31 cellular contexts compared by ENCODE assay signal in the genomic region with DNA sequence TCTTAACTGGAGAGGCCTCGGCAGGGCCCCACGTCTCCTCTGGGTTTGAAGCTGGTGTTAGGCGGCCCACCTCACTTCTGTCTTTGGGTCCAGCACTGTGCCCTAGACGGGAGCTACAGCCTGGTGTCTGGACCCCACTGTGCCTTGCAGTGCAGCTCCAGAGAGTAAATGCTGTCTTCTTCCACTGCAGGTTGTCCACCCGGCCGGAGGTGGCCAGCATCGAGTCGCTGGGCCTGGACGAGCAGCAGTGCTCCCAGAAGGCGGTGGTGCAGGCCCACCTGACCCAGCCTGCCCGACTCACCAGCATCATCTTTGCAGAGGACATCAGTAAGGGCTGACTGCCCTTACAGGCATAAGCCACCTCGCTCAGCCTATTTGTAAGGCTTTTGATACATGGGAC.
"Had no signal": no experiment of that assay in that cellular context is flagged by ENCODE, and none has a peak within 500 bp of the region (broad histone marks: within the 10 kb centered on the region; RNA-seq: fewer than 3 reads in every experiment).

No MANE protein-coding gene starts in this region.

- H3K9me3 ChIP-seq: MG63 had no signal

- H3K36me3 ChIP-seq: MG63 had no signal

- H3K27me3 ChIP-seq: MG63 had no signal

- H3K4me3 ChIP-seq: MG63 had no signal

- DNase-seq: Karpas-422, Kasumi-1, MG63, MM.1S, MV-4-11, NCI-H1048, NCI-H1092 treated with DMSO at 0.1 percent for 48 hours, NCI-H1105, NCI-H1105 treated with DMSO at 0.1 percent for 48 hours, NCI-H1417 treated with DMSO at 0.1 percent for 48 hours, NCI-H1436, NCI-H1436 treated with DMSO at 0.1 percent for 48 hours, NCI-H1694, NCI-H1694 treated with DMSO at 0.1 percent for 48 hours, NCI-H187, NCI-H187 treated with DMSO at 0.1 percent for 48 hours, NCI-H1930, NCI-H2029 treated with DMSO at 0.1 percent for 48 hours, NCI-H2081 treated with DMSO at 0.1 percent for 48 hours, NCI-H2107, NCI-H2171, NCI-H2171 treated with DMSO at 0.1 percent for 48 hours, NCI-H2227 treated with DMSO at 0.1 percent for 48 hours, NCI-H226, NCI-H345, NCI-H446, NCI-H446 treated with DMSO at 0.1 percent for 48 hours, NCI-H510A, NCI-H510A treated with DMSO at 0.1 percent for 48 hours, NCI-H524, NCI-H524 treated with DMSO at 0.1 percent for 48 hours had no signal
